ENCODE assay signal across 14 cellular contexts in the genomic region with DNA sequence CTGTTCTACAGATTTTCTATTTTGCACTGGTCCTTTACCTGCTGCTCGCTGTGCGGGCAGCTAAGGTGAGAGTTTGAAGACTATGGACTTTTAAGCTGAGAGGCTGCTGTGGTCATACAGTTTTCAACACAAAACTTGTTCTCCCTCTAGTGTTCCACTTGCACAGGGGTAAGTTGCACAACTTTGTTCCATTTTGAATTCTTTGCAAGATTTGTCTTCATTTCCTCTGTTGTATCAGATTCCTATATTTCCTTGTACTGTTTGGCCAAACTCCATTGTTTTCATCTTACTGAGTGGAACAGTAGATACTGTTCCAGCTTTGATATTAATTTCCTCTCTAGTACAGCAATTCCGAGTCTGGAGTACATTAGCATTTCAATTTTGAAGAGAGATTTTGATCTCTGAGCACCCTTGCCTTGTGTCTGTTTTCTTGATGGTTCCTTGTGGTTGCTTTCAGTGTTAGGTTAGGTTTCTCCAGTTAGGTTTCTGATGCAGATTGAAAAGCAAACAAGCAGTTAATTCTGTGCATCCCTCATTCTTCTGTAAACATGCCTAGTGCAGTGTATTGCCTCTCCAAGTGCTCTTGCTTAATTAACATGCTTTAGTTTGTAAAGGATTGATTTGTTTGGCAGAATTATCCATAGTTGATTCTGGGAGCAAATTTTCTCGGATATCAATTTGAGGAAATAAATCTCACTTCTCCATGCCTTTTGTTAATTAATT.
DNase-seq lines count a peak whose midpoint lies in the region; ATAC-seq and TF ChIP-seq lines count a peak whose summit lies in the region.
"Had no signal": no experiment of that assay in that cellular context is flagged by ENCODE, and none has a peak within 500 bp of the region (broad histone marks: within the 10 kb centered on the region; RNA-seq: fewer than 3 reads in every experiment).

No MANE protein-coding gene starts in this region.

- WGBS in GM23248 (ENCODE audit: low coverage in 1 of 2, low lambda C conversion rate in 2 of 2, missing lambda C conversion rate in 2 of 2), 2 experiments = 84 to 85% methylated on average over 4 of the region's 4 CpGs
- 71 to 73% methylated on average over 4 of the region's 4 CpGs for WGBS in body of pancreas, 2 donors
- 78 to 89% methylated on average over 4 of the region's 4 CpGs for WGBS in heart right ventricle, 2 donors
- 74 to 80% (median 78%) methylated on average over 4 of the region's 4 CpGs for WGBS in psoas muscle, 3 donors

- H3K36me3 Mint-ChIP-seq in GM23338 (ENCODE audit: low read depth) = no peaks in the 10 kb centered on the region
- H3K36me3 Mint-ChIP-seq: CD8-positive, alpha-beta memory T cell had no signal

- H3K4me3 Mint-ChIP-seq in GM23338 = no peak overlapping the region
- H3K4me3 Mint-ChIP-seq: CD8-positive, alpha-beta memory T cell; stimulated activated naive CD8-positive, alpha-beta T cell treated with anti-CD3 and anti-CD28 coated beads, Interleukin-15, amount 100 ng/mL, for 72 hours had no signal

- DNase-seq in GM23248 (peak; percentile 23), body of pancreas (peak in 2 of 4 donors; percentile 20 to 27), heart right ventricle (no peak), psoas muscle (no peak), SW 1271 (lab: John Stamatoyannopoulos, UW) (no peak), GM23338 (ENCODE audit: low spot score) (no peak), GM03348 (ENCODE audit: low spot score) (no peak)
- no peak for DNase-seq in activated CD4-positive, CD25-positive, alpha-beta regulatory T cell (lab: John Stamatoyannopoulos, UW)
- DNase-seq: activated T-cell treated with anti-CD3 and anti-CD28 coated beads, Interleukin-2, amount 50 U/mL, for 1 hour; CD8-positive, alpha-beta memory T cell; occipital lobe; SHP77 treated with DMSO at 0.1 percent for 48 hours; stimulated activated CD4-positive, alpha-beta T cell treated with anti-CD3 and anti-CD28 coated beads, Interleukin-4, amount 100 ng/mL, for 4 hours; stimulated activated naive CD8-positive, alpha-beta T cell treated with anti-CD3 and anti-CD28 coated beads, Interleukin-15, amount 100 ng/mL, for 72 hours had no signal

- H3K36me3 ChIP-seq in GM23248 (ENCODE audit: low read depth) = no peaks in the 10 kb centered on the region
- no peaks in the 10 kb centered on the region for H3K36me3 ChIP-seq in body of pancreas (replicated peaks in 1 of 2; ENCODE audit: insufficient read depth in 1 of 2, low read depth in 2 of 2)
- no peaks in the 10 kb centered on the region for H3K36me3 ChIP-seq in heart right ventricle
- no peaks in the 10 kb centered on the region for H3K36me3 ChIP-seq in psoas muscle (ENCODE audit: insufficient read depth in 1 of 2, low read depth in 1 of 2)
- no peaks in the 10 kb centered on the region for H3K36me3 ChIP-seq in GM23338 (ENCODE audit: insufficient read depth)

- H3K9me2 ChIP-seq in GM23248 (ENCODE audit: insufficient read depth) (no peaks in the 10 kb centered on the region), GM23338 (ENCODE audit: insufficient read depth) (no peaks in the 10 kb centered on the region)

- TF ChIP-seq CTCF in body of pancreas (IDR thresholded peaks at IDR 0.05) (peak in 6 of 7 experiments; percentile 15 to 69 (median 57)), heart right ventricle (IDR thresholded peaks at IDR 0.05) (peak; percentile 19 to 60 (median 44)), psoas muscle (IDR thresholded peaks at IDR 0.05) (peak; percentile 37), GM23338 (conservative IDR thresholded peaks at IDR 0.05; ENCODE audit: low read depth in 2 of 2) (0 out of 4 replicates have a peak, but pooled peaks of 1 of the 2 experiments have one; percentile 14)

- H3K9me3 Mint-ChIP-seq in GM23338 = no peaks in the 10 kb centered on the region

- no peaks in the 10 kb centered on the region for H3K79me2 ChIP-seq in GM23248 (ENCODE audit: insufficient read depth)
- no peaks in the 10 kb centered on the region for H3K79me2 ChIP-seq in GM23338 (replicated peaks; ENCODE audit: insufficient read depth)

- no peak overlapping the region for H3K27ac Mint-ChIP-seq in GM23338
- H3K27ac Mint-ChIP-seq: CD8-positive, alpha-beta memory T cell; stimulated activated naive CD8-positive, alpha-beta T cell treated with anti-CD3 and anti-CD28 coated beads, Interleukin-15, amount 100 ng/mL, for 72 hours had no signal

- H3K9me3 ChIP-seq in GM23248 (ENCODE audit: low read depth) = no peaks in the 10 kb centered on the region
- no peaks in the 10 kb centered on the region for H3K9me3 ChIP-seq in body of pancreas
- H3K9me3 ChIP-seq in heart right ventricle = no peaks in the 10 kb centered on the region
- no peaks in the 10 kb centered on the region for H3K9me3 ChIP-seq in psoas muscle

- in situ Hi-C loops in GM23248 (cut with MboI) = no loop called here

- TF ChIP-seq POLR2A in body of pancreas (IDR thresholded peaks at IDR 0.05) = no peak

- H3K4me3 ChIP-seq in GM23248 (no peak overlapping the region), body of pancreas (no peak overlapping the region), heart right ventricle (no peak overlapping the region), psoas muscle (no peak overlapping the region), GM23338 (no peak overlapping the region)

- H3K4me2 ChIP-seq in GM23248 (ENCODE audit: unreplicated experiment) = no peak overlapping the region
- H3K4me2 ChIP-seq in GM23338 = no peak overlapping the region

- H3K4me1 ChIP-seq in GM23248 (ENCODE audit: insufficient read depth) (peaks cover 10% of the 10 kb centered on the region), body of pancreas (peaks cover 38% of the 10 kb centered on the region), heart right ventricle (peaks cover 8 to 86% (median 72%) of the 10 kb centered on the region in 9 donors), psoas muscle (peaks cover 51% of the 10 kb centered on the region), GM23338 (ENCODE audit: insufficient read depth) (peaks cover 5% of the 10 kb centered on the region)

- H3K9ac ChIP-seq in GM23248 = no peak overlapping the region

- intact Hi-C loops in body of pancreas (cut with DNase I) = no loop called here
- intact Hi-C loops in heart right ventricle (cut with DNase I) = loop anchor here in 7 of 10 donors (5.0 to 10.0 kb wide), 6 partner anchors 59 to 484 kb away; partner anchors contain the start of gene PTPRM (in 1 of the 7)
- intact Hi-C loops in psoas muscle (cut with DNase I) = loop anchor here in 1 of 2 donors (5.0 kb wide), 1 partner anchor 189 kb away; the partner anchor contains the start of gene PTPRM

- H4K20me1 ChIP-seq in GM23248 (ENCODE audit: insufficient read depth) (no peaks in the 10 kb centered on the region), GM23338 (replicated peaks; ENCODE audit: insufficient read depth) (no peaks in the 10 kb centered on the region)

- H3K27ac ChIP-seq in GM23248 = no peak overlapping the region
- H3K27ac ChIP-seq in body of pancreas = peak overlapping the region in 2 of 4 donors; percentile 57 to 63
- peak overlapping the region in 5 of 10 donors; percentile 29 to 59 (median 51) for H3K27ac ChIP-seq in heart right ventricle
- no peak overlapping the region for H3K27ac ChIP-seq in psoas muscle
- H3K27ac ChIP-seq in GM23338 (ENCODE audit: low read depth) = no peak overlapping the region

- H3K27me3 Mint-ChIP-seq in GM23338 (ENCODE audit: insufficient read depth, low read depth, poor library complexity) = no peaks in the 10 kb centered on the region
- H3K27me3 Mint-ChIP-seq: CD8-positive, alpha-beta memory T cell; stimulated activated naive CD8-positive, alpha-beta T cell treated with anti-CD3 and anti-CD28 coated beads, Interleukin-15, amount 100 ng/mL, for 72 hours had no signal

- ATAC-seq in body of pancreas (peak; percentile 71), heart right ventricle (peak in 7 of 8 donors; percentile 41 to 77 (median 63)), psoas muscle (peak; percentile 31 to 60 (median 46)), GM23338 (no peak)
- ATAC-seq: stimulated activated naive CD8-positive, alpha-beta T cell treated with anti-CD3 and anti-CD28 coated beads, Interleukin-15, amount 100 ng/mL, for 72 hours had no signal

- peaks cover 12% of the 10 kb centered on the region; the same call in 2 of the 3 replicates for H3K4me1 Mint-ChIP-seq in GM23338
- H3K4me1 Mint-ChIP-seq: CD8-positive, alpha-beta memory T cell; stimulated activated naive CD8-positive, alpha-beta T cell treated with anti-CD3 and anti-CD28 coated beads, Interleukin-15, amount 100 ng/mL, for 72 hours had no signal

- H3F3A ChIP-seq in GM23248 (ENCODE audit: insufficient read depth) (no peaks in the 10 kb centered on the region), GM23338 (replicated peaks; ENCODE audit: low read depth) (no peaks in the 10 kb centered on the region)

- H2AFZ ChIP-seq in GM23248 = no peak overlapping the region
- no peak overlapping the region for H2AFZ ChIP-seq in GM23338

- no peaks in the 10 kb centered on the region for H3K27me3 ChIP-seq in GM23248 (replicated peaks; ENCODE audit: insufficient read depth)
- no peaks in the 10 kb centered on the region for H3K27me3 ChIP-seq in body of pancreas
- H3K27me3 ChIP-seq in heart right ventricle = no peaks in the 10 kb centered on the region
- no peaks in the 10 kb centered on the region for H3K27me3 ChIP-seq in psoas muscle (ENCODE audit: insufficient read depth in 3 of 3, low read length in 2 of 3)
- no peaks in the 10 kb centered on the region for H3K27me3 ChIP-seq in GM23338 (ENCODE audit: insufficient read depth)

TF ChIP-seq in GM23338, 12 proteins besides CTCF, POLR2A, EP300 and RAD21 (continues in another document):
- TF ChIP-seq EZH2phosphoT487 (IDR thresholded peaks at IDR 0.05; ENCODE audit: unreplicated experiment) = no peak
